8 cellular contexts compared by ENCODE assay signal in genomic region chr6:16432075-16433032, GRCh38.
DNase-seq lines count a peak whose midpoint lies in the region; ATAC-seq and TF ChIP-seq lines count a peak whose summit lies in the region.
"Had no signal": no experiment of that assay in that cellular context is flagged by ENCODE, and none has a peak within 500 bp of the region (broad histone marks: within the 10 kb centered on the region; RNA-seq: fewer than 3 reads in every experiment).

No MANE protein-coding gene starts in this region.

- no peak for TF ChIP-seq EP300 in neural cell (conservative IDR thresholded peaks at IDR 0.05; ENCODE audit: poor library complexity, severe bottlenecking)

- H3K4me1 ChIP-seq in GM23248 (ENCODE audit: insufficient read depth), result peaks cover 25% of the 10 kb centered on the region

- H4K20me1 ChIP-seq in GM23248 (ENCODE audit: insufficient read depth), result no peaks in the 10 kb centered on the region
- no peaks in the 10 kb centered on the region for H4K20me1 ChIP-seq in SU-DHL-6 (ENCODE audit: low read depth, low read length)
- no peaks in the 10 kb centered on the region for H4K20me1 ChIP-seq in neural cell (ENCODE audit: insufficient read depth)

- no peak for TF ChIP-seq RAD21 in neural cell (conservative IDR thresholded peaks at IDR 0.05)

- in situ Hi-C loops in GM23248 (cut with MboI), result no loop called here

- peak; percentile 45 for DNase-seq in GM23248
- DNase-seq in ureter (ENCODE audit: low spot score), result no peak
- DNase-seq in DMS 273 treated with DMSO at 0.1 percent for 48 hours (lab: John Stamatoyannopoulos, UW), result no peak

- peak; percentile 59 for ATAC-seq in GM18861 (IDR thresholded peaks at IDR 0.05; ENCODE audit: unreplicated experiment)
- no peak for ATAC-seq in HG03039 (IDR thresholded peaks at IDR 0.05; ENCODE audit: unreplicated experiment)

- H3K9me3 ChIP-seq in GM23248 (ENCODE audit: low read depth), result no peaks in the 10 kb centered on the region
- no peaks in the 10 kb centered on the region for H3K9me3 ChIP-seq in SU-DHL-6 (ENCODE audit: insufficient read depth, low read length)
- no peaks in the 10 kb centered on the region for H3K9me3 ChIP-seq in neural cell (ENCODE audit: low read length)
- H3K9me3 ChIP-seq: uterus had no signal

- peaks cover 16% of the 10 kb centered on the region for H3F3A ChIP-seq in GM23248 (ENCODE audit: insufficient read depth)
- H3F3A ChIP-seq in SU-DHL-6 (ENCODE audit: insufficient read depth), result peaks cover 6% of the 10 kb centered on the region; the same call in 1 of the 2 replicates
- H3F3A ChIP-seq in neural cell (ENCODE audit: insufficient read depth, low read length, poor library complexity, severe bottlenecking), result peaks cover 4% of the 10 kb centered on the region

- H3K9me2 ChIP-seq in GM23248 (ENCODE audit: insufficient read depth) (no peaks in the 10 kb centered on the region), SU-DHL-6 (replicated peaks; ENCODE audit: insufficient read depth, low read length) (no peaks in the 10 kb centered on the region), neural cell (ENCODE audit: insufficient read depth, low read length) (no peaks in the 10 kb centered on the region)

- H2AFZ ChIP-seq in GM23248 (no peak overlapping the region), SU-DHL-6 (ENCODE audit: low read depth, low read length, severe bottlenecking) (no peak overlapping the region), neural cell (ENCODE audit: low read depth, low read length) (no peak overlapping the region)

- 70% methylated on average over 6 of the region's 6 CpGs for WGBS in GM23248 (ENCODE audit: low coverage in 1 of 2, low lambda C conversion rate in 2 of 2, missing lambda C conversion rate in 2 of 2), 2 experiments

- TF ChIP-seq CTCF in SU-DHL-6 (IDR thresholded peaks at IDR 0.05; ENCODE audit: insufficient read depth, low read length, poor library complexity, severe bottlenecking) (no peak), neural cell (IDR thresholded peaks at IDR 0.05; ENCODE audit: poor library complexity, severe bottlenecking) (no peak)

- H3K79me2 ChIP-seq in GM23248 (ENCODE audit: insufficient read depth) (peaks cover 7% of the 10 kb centered on the region; the same call in 1 of the 2 replicates), SU-DHL-6 (ENCODE audit: insufficient read depth, low read length) (no peaks in the 10 kb centered on the region), neural cell (replicated peaks; ENCODE audit: insufficient read depth, low read length) (no peaks in the 10 kb centered on the region)

- H3K4me3 ChIP-seq in GM23248, result no peak overlapping the region
- peak overlapping the region; percentile 5 for H3K4me3 ChIP-seq in SU-DHL-6 (ENCODE audit: insufficient read depth, low read length, poor library complexity, severe bottlenecking)
- H3K4me3 ChIP-seq in neural cell (ENCODE audit: low read length), result peak overlapping the region; percentile 29
- H3K4me3 ChIP-seq: uterus had no signal

- H3K4me2 ChIP-seq in GM23248 (ENCODE audit: unreplicated experiment) (no peak overlapping the region), SU-DHL-6 (ENCODE audit: low read depth, low read length, poor library complexity, severe bottlenecking) (peak overlapping the region; percentile 47), neural cell (ENCODE audit: low read length) (peak overlapping the region; percentile 11)

- H3K36me3 ChIP-seq in GM23248 (ENCODE audit: low read depth) (no peaks in the 10 kb centered on the region), SU-DHL-6 (ENCODE audit: low read length) (no peaks in the 10 kb centered on the region), neural cell (ENCODE audit: insufficient read depth, low read length) (no peaks in the 10 kb centered on the region)
- H3K36me3 ChIP-seq: uterus had no signal

- no peaks in the 10 kb centered on the region for H3K27me3 ChIP-seq in GM23248 (replicated peaks; ENCODE audit: insufficient read depth)
- H3K27me3 ChIP-seq in SU-DHL-6 (ENCODE audit: low read length), result no peaks in the 10 kb centered on the region
- no peaks in the 10 kb centered on the region for H3K27me3 ChIP-seq in neural cell (ENCODE audit: insufficient read depth, low read depth, low read length)
- H3K27me3 ChIP-seq: uterus had no signal

- H3K27ac ChIP-seq in GM23248 (no peak overlapping the region), SU-DHL-6 (ENCODE audit: low read depth, low read length) (peak overlapping the region; percentile 11; the same call in 1 of the 2 replicates), neural cell (ENCODE audit: low read length) (peak overlapping the region; percentile 51)
- H3K27ac ChIP-seq: uterus had no signal

- no peak overlapping the region for H3K9ac ChIP-seq in GM23248
- H3K9ac ChIP-seq in SU-DHL-6 (ENCODE audit: low read length), result no peak overlapping the region
- no peak overlapping the region for H3K9ac ChIP-seq in neural cell (ENCODE audit: low read length)

TF ChIP-seq in neural cell, 6 proteins besides CTCF, POLR2A, EP300 and RAD21:
- TF ChIP-seq REST (IDR thresholded peaks at IDR 0.05; ENCODE audit: borderline replicate concordance), result no peak
- TF ChIP-seq SMC3 (conservative IDR thresholded peaks at IDR 0.05; ENCODE audit: poor library complexity), result no peak
- no peak for TF ChIP-seq TAF1 (IDR thresholded peaks at IDR 0.05; ENCODE audit: low read depth)
